In the genomic region with DNA sequence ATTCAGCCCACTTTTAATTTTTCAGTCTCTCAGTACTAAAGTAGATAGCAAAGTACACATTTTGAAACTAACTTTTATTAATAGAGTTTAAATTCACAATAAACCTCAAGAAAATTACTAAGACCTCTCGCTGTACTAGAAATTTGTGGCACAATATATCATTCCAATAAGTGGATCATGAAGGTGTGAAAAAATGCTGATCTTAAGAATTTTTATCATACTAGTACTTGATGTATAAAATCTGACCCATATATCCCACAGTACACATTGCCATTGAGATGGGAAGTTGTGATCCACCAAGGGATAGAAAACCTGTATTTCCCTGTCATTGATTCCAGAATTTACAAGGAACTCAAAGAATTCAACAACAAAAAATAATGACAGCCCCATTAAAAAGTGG, we compare ENCODE assay signal across 33 cellular contexts.
"Had no signal": no experiment of that assay in that cellular context is flagged by ENCODE, and none has a peak within 500 bp of the region (broad histone marks: within the 10 kb centered on the region; RNA-seq: fewer than 3 reads in every experiment).

No MANE protein-coding gene starts in this region.

- H3K27me3 ChIP-seq: adrenal gland, body of pancreas, brain microvascular endothelial cell, breast epithelium had no signal

- FAIRE-seq: astrocyte, TTC549 had no signal

- H3K27ac ChIP-seq: adrenal gland, body of pancreas, brain microvascular endothelial cell, breast epithelium, VCaP had no signal

- ATAC-seq: activated CD8-positive, alpha-beta T cell treated with anti-CD3 and anti-CD28 coated beads for 36 hours; activated naive CD4-positive, alpha-beta T cell treated with anti-CD3 and anti-CD28 coated beads, Interleukin-2, amount 50 U/mL, for 72 hours; activated T-cell treated with anti-CD3 and anti-CD28 coated beads, Interleukin-2, amount 50 U/mL, for 4 hours; activated T-cell treated with anti-CD3 and anti-CD28 coated beads, Interleukin-2, amount 50 U/mL, for 72 hours; activated T-helper 17 cell treated with anti-CD3 and anti-CD28 coated beads, Interleukin-2, amount 50 U/mL, for 72 hours; body of pancreas had no signal

- H3K36me3 ChIP-seq: adrenal gland, brain microvascular endothelial cell, breast epithelium had no signal

- DNase-seq: activated B cell treated with CpG ODN at 0.5 μM for 24 hours; activated CD4-positive, alpha-beta memory T cell treated with anti-CD3 and anti-CD28 coated beads for 36 hours; activated CD4-positive, alpha-beta T cell treated with anti-CD3 and anti-CD28 coated beads for 4 hours; activated CD4-positive, alpha-beta T cell treated with anti-CD3 and anti-CD28 coated beads, Interleukin-2, amount 10 ng/mL, durations not matched to agents 24 days and 14 days; activated CD4-positive, alpha-beta T cell treated with anti-CD3 and anti-CD28 coated beads, Interleukin-2, amount 50 U/mL, for 1 hour; activated CD4-positive, alpha-beta T cell treated with anti-CD3 and anti-CD28 coated beads, Interleukin-2, amount 50 U/mL, for 4 hours; activated CD4-positive, CD25-positive, alpha-beta regulatory T cell treated with anti-CD3 and anti-CD28 coated beads, Interleukin-2, amount 50 U/mL, for 72 hours; activated CD8-positive, alpha-beta memory T cell treated with anti-CD3 and anti-CD28 coated beads, Interleukin-2, amount 50 U/mL, for 4 hours; activated CD8-positive, alpha-beta T cell treated with anti-CD3 and anti-CD28 coated beads for 36 hours; activated effector memory CD4-positive, alpha-beta T cell treated with anti-CD3 and anti-CD28 coated beads, Interleukin-2, amount 50 U/mL, for 16 hours; activated gamma-delta T cell treated with Interleukin-2 at 50 U/mL for 16 hours; activated naive CD4-positive, alpha-beta T cell; activated naive CD4-positive, alpha-beta T cell treated with anti-CD3 and anti-CD28 coated beads for 36 hours; activated naive CD4-positive, alpha-beta T cell treated with anti-CD3 and anti-CD28 coated beads, Interleukin-2, amount 50 U/mL, for 16 hours; activated naive CD8-positive, alpha-beta T cell treated with anti-CD3 and anti-CD28 coated beads for 36 hours; activated T-cell treated with anti-CD3 and anti-CD28 coated beads for 4 hours; activated T-cell treated with anti-CD3 and anti-CD28 coated beads, Interleukin-2, amount 50 U/mL, for 1 hour; activated T-cell treated with anti-CD3 and anti-CD28 coated beads, Interleukin-2, amount 50 U/mL, for 4 hours; activated T-cell treated with anti-CD3 and anti-CD28 coated beads, Interleukin-2, amount 50 U/mL, for 72 hours; adrenal gland; amniotic stem cell; aorta; body of pancreas; brain microvascular endothelial cell; central memory CD4-positive, alpha-beta T cell; T-helper 2 cell; T-helper 9 cell had no signal

- H3K4me1 ChIP-seq: adrenal gland, breast epithelium had no signal

- H3K4me3 ChIP-seq: adrenal gland, body of pancreas, breast epithelium had no signal

- H3K9me3 ChIP-seq: adrenal gland, body of pancreas, breast epithelium had no signal
